In the genomic region with DNA sequence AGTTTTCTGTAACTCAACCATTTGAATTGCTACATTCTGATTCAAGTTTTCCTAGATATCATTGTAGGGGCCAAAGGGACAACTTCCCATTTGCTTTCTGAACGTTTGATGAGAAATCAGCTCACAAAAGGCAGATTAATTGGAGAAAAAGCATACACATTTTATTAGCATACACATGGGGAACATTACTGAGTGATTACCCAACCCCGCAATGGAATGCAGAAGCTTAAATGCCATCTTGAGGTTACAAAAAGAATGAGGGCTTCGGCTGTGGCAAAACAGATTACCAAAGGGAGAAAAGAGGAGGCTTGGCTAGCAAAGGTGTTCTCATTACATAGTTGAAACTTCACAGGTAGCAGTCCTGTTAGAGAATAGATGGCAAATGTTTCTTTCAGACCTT, we compare ENCODE assay signal across 17 cellular contexts. TPM values are rescaled to one million over a fixed set of nuclear protein-coding genes. Genes with fewer than 3 reads are reported as not detected.
DNase-seq lines count a peak whose midpoint lies in the region; ATAC-seq and TF ChIP-seq lines count a peak whose summit lies in the region.
"Had no signal": no experiment of that assay in that cellular context is flagged by ENCODE, and none has a peak within 500 bp of the region (broad histone marks: within the 10 kb centered on the region; RNA-seq: fewer than 3 reads in every experiment).

No MANE protein-coding gene starts in this region.

- no peak overlapping the region for H3K9ac ChIP-seq in SK-N-SH
- H3K9ac ChIP-seq in skeletal muscle satellite cell (ENCODE audit: low read depth, low read length) = peak overlapping the region; percentile 15

- H3K9me3 ChIP-seq in SK-N-SH (peaks cover 5% of the 10 kb centered on the region; the same call in 1 of the 2 replicates), skeletal muscle satellite cell (replicated peaks; ENCODE audit: low read length) (no peaks in the 10 kb centered on the region), suprapubic skin (peaks cover 6% of the 10 kb centered on the region)
- H3K9me3 ChIP-seq: right atrium auricular region, testis had no signal

- CTCF ChIA-PET in SK-N-SH (lab: Yijun Ruan, JAX) = interaction anchor here (0.9 to 2.2 kb wide), 3 partner anchors 11 to 56 kb away, joined by 3 to 8 read pairs (median 3); partner anchors contain the start of gene HERC6

- 21% methylated on average over 3 of the region's 3 CpGs for whole genome bisulfite sequencing in SK-N-SH (ENCODE audit: low lambda C conversion rate)
- 30% methylated on average over 3 of the region's 3 CpGs for WGBS in suprapubic skin

- DNase-seq in SK-N-SH (no peak), RPMI7951 (ENCODE audit: low read depth) (peak; percentile 25), fibroblast of mammary gland (ENCODE audit: low read depth) (peak; percentile 54), NCI-H2081 (lab: John Stamatoyannopoulos, UW) (no peak), NCI-H748 treated with DMSO at 0.1 percent for 48 hours (lab: John Stamatoyannopoulos, UW) (no peak), suprapubic skin (ENCODE audit: low spot score in 2 of 2) (no peak)
- DNase-seq: activated CD4-positive, alpha-beta memory T cell treated with anti-CD3 and anti-CD28 coated beads for 36 hours; activated naive CD4-positive, alpha-beta T cell; cortex of kidney; DND-41; hippocampal formation; NCI-H1417 treated with DMSO at 0.1 percent for 48 hours; NCI-H69; testis had no signal

- H3K27ac ChIP-seq in SK-N-SH (ENCODE audit: low read depth in 2 of 2, low read length in 1 of 2) = no peak overlapping the region; a peak in 1 of 4 replicates
- no peak overlapping the region for H3K27ac ChIP-seq in suprapubic skin
- H3K27ac ChIP-seq: right atrium auricular region, testis had no signal

- TF ChIP-seq POLR2A in suprapubic skin (IDR thresholded peaks at IDR 0.05) = no peak

- no peaks in the 10 kb centered on the region for H3K79me2 ChIP-seq in SK-N-SH (ENCODE audit: insufficient read depth)

- H3F3A ChIP-seq in SK-N-SH (replicated peaks; ENCODE audit: insufficient read depth) = no peaks in the 10 kb centered on the region

- no peaks in the 10 kb centered on the region for H4K20me1 ChIP-seq in SK-N-SH (ENCODE audit: insufficient read depth)

- H3K36me3 ChIP-seq in SK-N-SH (replicated peaks in 1 of 2; ENCODE audit: control insufficient read depth in 1 of 2, insufficient read depth in 2 of 2, low read length in 1 of 2) (no peaks in the 10 kb centered on the region), skeletal muscle satellite cell (ENCODE audit: insufficient read depth, low read length) (no peaks in the 10 kb centered on the region), suprapubic skin (no peaks in the 10 kb centered on the region)
- H3K36me3 ChIP-seq: right atrium auricular region had no signal

- no peak for TF ChIP-seq RAD21 in SK-N-SH (IDR thresholded peaks at IDR 0.05; ENCODE audit: low read length)

- no peak overlapping the region for H2AFZ ChIP-seq in SK-N-SH (ENCODE audit: low read depth)

- no peak for TF ChIP-seq CTCF in SK-N-SH (IDR thresholded peaks at IDR 0.05)
- TF ChIP-seq CTCF in fibroblast of mammary gland (conservative IDR thresholded peaks at IDR 0.05; ENCODE audit: control insufficient read depth, insufficient read depth, low read depth, low read length) = no peak
- TF ChIP-seq CTCF in suprapubic skin (IDR thresholded peaks at IDR 0.05) = no peak

- POLR2A ChIA-PET in SK-N-SH (lab: Yijun Ruan, JAX) = no interaction called here

- H3K4me1 ChIP-seq in SK-N-SH (ENCODE audit: control insufficient read depth in 1 of 2, insufficient read depth in 2 of 2, low read depth in 1 of 2, low read length in 1 of 2) (no peaks in the 10 kb centered on the region), skeletal muscle satellite cell (ENCODE audit: control insufficient read depth, insufficient read depth, low read length) (peaks cover 15% of the 10 kb centered on the region), suprapubic skin (no peaks in the 10 kb centered on the region)
- H3K4me1 ChIP-seq: right atrium auricular region, testis had no signal

- 0 out of 3 replicates have a peak, but pooled peaks have one; percentile 52 for ATAC-seq in SK-N-SH treated with all-trans-retinoic acid at 6 μM for 48 hours

- TF ChIP-seq EP300 in SK-N-SH (IDR thresholded peaks at IDR 0.05; ENCODE audit: borderline replicate concordance in 1 of 2, low read depth in 1 of 2, low read length in 1 of 2) (no peak), suprapubic skin (IDR thresholded peaks at IDR 0.05) (no peak)

- H3K27me3 ChIP-seq in SK-N-SH (ENCODE audit: insufficient read depth) = no peaks in the 10 kb centered on the region
- H3K27me3 ChIP-seq in skeletal muscle satellite cell (ENCODE audit: control insufficient read depth, insufficient read depth, low read length) = no peaks in the 10 kb centered on the region
- H3K27me3 ChIP-seq in suprapubic skin = no peaks in the 10 kb centered on the region
- H3K27me3 ChIP-seq: right atrium auricular region, testis had no signal

- no peaks in the 10 kb centered on the region for H3K9me2 ChIP-seq in SK-N-SH

- no peak overlapping the region for H3K4me2 ChIP-seq in SK-N-SH
- peak overlapping the region; percentile 40 for H3K4me2 ChIP-seq in skeletal muscle satellite cell (ENCODE audit: low read length)

- H3K4me3 ChIP-seq in SK-N-SH (ENCODE audit: low read depth in 2 of 2, low read length in 1 of 2) (no peak overlapping the region), fibroblast of mammary gland (ENCODE audit: control insufficient read depth, low read depth, low read length) (no peak overlapping the region), skeletal muscle satellite cell (ENCODE audit: low read length) (no peak overlapping the region), suprapubic skin (no peak overlapping the region)
- H3K4me3 ChIP-seq: right atrium auricular region, testis had no signal

TF ChIP-seq in SK-N-SH treated with all-trans-retinoic acid at 6 μM for 48 hours, 23 proteins besides CTCF, POLR2A, EP300 and RAD21:
- TF ChIP-seq ZFP30 (CRISPR knock-in tag; IDR thresholded peaks at IDR 0.05) = no peak
- no peak for TF ChIP-seq ZFP3 (CRISPR knock-in tag; IDR thresholded peaks at IDR 0.05)
- TF ChIP-seq RARB (CRISPR knock-in tag; IDR thresholded peaks at IDR 0.05) = no peak
- TF ChIP-seq ISL1 (CRISPR knock-in tag; IDR thresholded peaks at IDR 0.05) = no peak
- TF ChIP-seq, protein P1, sequence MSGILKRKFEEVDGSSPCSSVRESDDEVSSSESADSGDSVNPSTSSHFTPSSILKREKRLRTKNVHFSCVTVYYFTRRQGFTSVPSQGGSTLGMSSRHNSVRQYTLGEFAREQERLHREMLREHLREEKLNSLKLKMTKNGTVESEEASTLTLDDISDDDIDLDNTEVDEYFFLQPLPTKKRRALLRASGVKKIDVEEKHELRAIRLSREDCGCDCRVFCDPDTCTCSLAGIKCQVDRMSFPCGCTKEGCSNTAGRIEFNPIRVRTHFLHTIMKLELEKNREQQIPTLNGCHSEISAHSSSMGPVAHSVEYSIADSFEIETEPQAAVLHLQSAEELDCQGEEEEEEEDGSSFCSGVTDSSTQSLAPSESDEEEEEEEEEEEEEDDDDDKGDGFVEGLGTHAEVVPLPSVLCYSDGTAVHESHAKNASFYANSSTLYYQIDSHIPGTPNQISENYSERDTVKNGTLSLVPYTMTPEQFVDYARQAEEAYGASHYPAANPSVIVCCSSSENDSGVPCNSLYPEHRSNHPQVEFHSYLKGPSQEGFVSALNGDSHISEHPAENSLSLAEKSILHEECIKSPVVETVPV (CRISPR knock-in tag; IDR thresholded peaks at IDR 0.05) = no peak
TF ChIP-seq in SK-N-SH treated with all-trans-retinoic acid at 6 μM for 48 hours: peak in this region for 0.

TF ChIP-seq in SK-N-SH, 30 proteins besides CTCF, POLR2A, EP300 and RAD21 (continues in another document):
- TF ChIP-seq, protein P2, sequence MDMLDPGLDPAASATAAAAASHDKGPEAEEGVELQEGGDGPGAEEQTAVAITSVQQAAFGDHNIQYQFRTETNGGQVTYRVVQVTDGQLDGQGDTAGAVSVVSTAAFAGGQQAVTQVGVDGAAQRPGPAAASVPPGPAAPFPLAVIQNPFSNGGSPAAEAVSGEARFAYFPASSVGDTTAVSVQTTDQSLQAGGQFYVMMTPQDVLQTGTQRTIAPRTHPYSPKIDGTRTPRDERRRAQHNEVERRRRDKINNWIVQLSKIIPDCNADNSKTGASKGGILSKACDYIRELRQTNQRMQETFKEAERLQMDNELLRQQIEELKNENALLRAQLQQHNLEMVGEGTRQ (IDR thresholded peaks at IDR 0.05; ENCODE audit: borderline replicate concordance, low read depth, low read length) = no peak
- TF ChIP-seq YY1 (IDR thresholded peaks at IDR 0.05; ENCODE audit: low read depth) (no peak), RCOR1 (IDR thresholded peaks at IDR 0.05; ENCODE audit: low read length) (no peak), MXI1 (IDR thresholded peaks at IDR 0.05; ENCODE audit: low read depth, low read length) (no peak), ZBTB33 (IDR thresholded peaks at IDR 0.05; ENCODE audit: borderline replicate concordance, low read depth) (no peak)

RNA-seq across cellular contexts. Expression of gene HERC6, which starts 26.6 kb away (rescaled TPM):
- 1.6 and 1.7 TPM in 2 replicates for polyA plus RNA-seq in SK-N-SH (2012; rRNA removed)
- polyA plus RNA-seq in SK-N-SH (2012; cell fraction: cytosol; rRNA removed) = 1.1 and 1.5 TPM in 2 replicates
- polyA plus RNA-seq in SK-N-SH (2012; cell fraction: nucleus; rRNA removed) = 1.7 and 3.2 TPM in 2 replicates
- total RNA-seq in RPMI7951 (2014; rRNA removed; shearing (Covaris generic)) = 6.8 and 13.7 TPM in 2 replicates
- total RNA-seq in skeletal muscle satellite cell (2012; rRNA removed) = 2.3 and 3.3 TPM in 2 replicates
- total RNA-seq in suprapubic skin = 1 to 10 TPM; 2.7 to 7.9 (median 3.1) TPM

Comparison
In these comparisons a context has a peak if more than half of its experiments do, and no peak if none do; other contexts are left out.
1. DNase-seq: peak in RPMI7951 (single experiment) and fibroblast of mammary gland (single experiment); none in SK-N-SH (single experiment), NCI-H2081 (0 of 2), NCI-H748 treated with DMSO at 0.1 percent for 48 hours (single experiment) and suprapubic skin (0 of 2).